1 cellular context compared by ENCODE assay signal in the genomic region with DNA sequence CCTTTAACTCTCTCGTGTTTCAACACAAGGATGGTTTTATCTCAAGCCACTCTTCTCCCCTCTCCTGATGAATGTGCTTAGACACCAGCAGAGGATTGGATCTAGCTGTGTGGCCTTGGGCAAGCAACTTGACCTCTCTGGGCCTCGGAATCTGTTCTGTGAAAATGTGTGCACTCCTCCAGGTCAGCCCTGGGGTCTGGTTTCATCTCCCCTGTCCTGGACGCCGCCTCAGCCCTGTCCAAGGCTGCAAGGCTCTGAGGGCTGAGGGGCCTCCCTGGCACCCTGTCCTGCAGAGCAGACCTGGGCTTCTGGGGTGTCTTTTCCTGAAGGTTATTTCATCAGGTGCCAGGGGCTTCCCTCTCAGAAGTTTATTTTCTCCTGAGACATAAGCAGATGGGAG.
TF ChIP-seq lines count a peak whose summit lies in the region.

No MANE protein-coding gene starts in this region.

TF ChIP-seq in HepG2, 621 proteins besides CTCF, POLR2A, EP300 and RAD21:
- TF ChIP-seq ZNF768 (CRISPR knock-in tag; IDR thresholded peaks at IDR 0.05) (peak; percentile 93), ATF1 (CRISPR knock-in tag; IDR thresholded peaks at IDR 0.05) (no peak)
